In the genomic region with DNA sequence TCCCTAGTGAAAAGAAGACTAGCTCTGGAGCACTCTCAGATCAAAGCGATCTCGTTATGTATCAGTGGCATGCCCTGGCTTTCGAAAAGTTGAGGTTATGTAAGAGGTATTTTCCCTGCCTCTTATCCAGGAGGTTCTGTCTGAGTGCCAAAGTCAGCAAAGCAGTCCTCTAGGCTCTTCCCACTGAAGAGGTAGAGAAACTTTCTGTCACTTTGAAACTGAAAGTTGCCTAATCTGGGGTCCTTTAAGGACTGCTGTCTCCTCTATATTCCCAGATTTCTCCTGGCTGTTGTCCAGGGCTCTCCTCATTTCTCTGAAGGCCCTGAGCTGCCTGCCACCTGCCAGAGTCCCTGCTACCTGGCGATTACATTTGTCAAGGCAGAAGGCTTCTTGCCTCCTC, we compare ENCODE assay signal across 11 cellular contexts.
DNase-seq lines count a peak whose midpoint lies in the region; ATAC-seq, FAIRE-seq and TF ChIP-seq lines count a peak whose summit lies in the region.
"Had no signal": no experiment of that assay in that cellular context is flagged by ENCODE, and none has a peak within 500 bp of the region (broad histone marks: within the 10 kb centered on the region; RNA-seq: fewer than 3 reads in every experiment).

No MANE protein-coding gene starts in this region.

- H3K27me3 Mint-ChIP-seq in activated T-cell treated with anti-CD3 and anti-CD28 coated beads, Interleukin-2, amount 50 U/mL, for 4 hours (ENCODE audit: low read depth), result no peaks in the 10 kb centered on the region
- H3K27me3 Mint-ChIP-seq: central memory CD8-positive, alpha-beta T cell had no signal

- H3K4me1 ChIP-seq in lower lobe of right lung, result peaks cover 52% of the 10 kb centered on the region

- peak; percentile 46 for DNase-seq in A172 (ENCODE audit: low spot score)
- peak; percentile 68 for DNase-seq in M059J (ENCODE audit: low read depth)
- peak; percentile 54 for DNase-seq in bronchial epithelial cell (ENCODE audit: low read depth)
- DNase-seq in lower lobe of right lung, result no peak
- no peak for DNase-seq in activated T-cell treated with anti-CD3 and anti-CD28 coated beads, Interleukin-2, amount 50 U/mL, for 4 hours
- DNase-seq in germinal center (ENCODE audit: low spot score), result no peak
- DNase-seq: activated B cell treated with CpG ODN at 0.5 μM for 24 hours, NCI-H146 had no signal

- no peaks in the 10 kb centered on the region for H3K9me3 ChIP-seq in lower lobe of right lung

- H3K36me3 ChIP-seq in bronchial epithelial cell (ENCODE audit: control insufficient read depth, insufficient read depth, low read length) (no peaks in the 10 kb centered on the region), lower lobe of right lung (no peaks in the 10 kb centered on the region)

- H3K4me3 Mint-ChIP-seq in activated T-cell treated with anti-CD3 and anti-CD28 coated beads, Interleukin-2, amount 50 U/mL, for 4 hours, result no peak overlapping the region
- H3K4me3 Mint-ChIP-seq: activated B cell treated with CpG ODN at 0.5 μM for 24 hours; central memory CD8-positive, alpha-beta T cell had no signal

- H3K4me3 ChIP-seq in bronchial epithelial cell (ENCODE audit: low read depth, low read length) (no peak overlapping the region), lower lobe of right lung (no peak overlapping the region)

- H3K36me3 Mint-ChIP-seq in activated T-cell treated with anti-CD3 and anti-CD28 coated beads, Interleukin-2, amount 50 U/mL, for 4 hours (ENCODE audit: insufficient read depth), result no peaks in the 10 kb centered on the region

- ATAC-seq in lower lobe of right lung (peak; percentile 54 to 82), HG02623 (IDR thresholded peaks at IDR 0.05; ENCODE audit: unreplicated experiment) (no peak), GM18858 (IDR thresholded peaks at IDR 0.05; ENCODE audit: unreplicated experiment) (no peak)
- ATAC-seq in activated T-cell treated with anti-CD3 and anti-CD28 coated beads, Interleukin-2, amount 50 U/mL, for 4 hours, result no peak

- H3K27me3 ChIP-seq in bronchial epithelial cell (ENCODE audit: control insufficient read depth, insufficient read depth, low read length) (no peaks in the 10 kb centered on the region), lower lobe of right lung (ENCODE audit: low read depth) (no peaks in the 10 kb centered on the region)

- TF ChIP-seq CTCF in bronchial epithelial cell (IDR thresholded peaks at IDR 0.05; ENCODE audit: insufficient read depth, low read length, severe bottlenecking) (no peak), lower lobe of right lung (IDR thresholded peaks at IDR 0.05) (no peak)

- intact Hi-C loops in lower lobe of right lung (cut with DNase I), result no loop called here

- H3K9me3 Mint-ChIP-seq in activated T-cell treated with anti-CD3 and anti-CD28 coated beads, Interleukin-2, amount 50 U/mL, for 4 hours, result no peaks in the 10 kb centered on the region
- H3K9me3 Mint-ChIP-seq: activated B cell treated with CpG ODN at 0.5 μM for 24 hours; central memory CD8-positive, alpha-beta T cell had no signal

- peaks cover 7% of the 10 kb centered on the region for H3K4me1 Mint-ChIP-seq in activated T-cell treated with anti-CD3 and anti-CD28 coated beads, Interleukin-2, amount 50 U/mL, for 4 hours (ENCODE audit: low read depth)

- peak overlapping the region; percentile 78 for H3K27ac ChIP-seq in lower lobe of right lung

- FAIRE-seq in bronchial epithelial cell (lab: Jason Lieb, UNC), result no peak

Comparison
In these comparisons a context has a peak if more than half of its experiments do, and no peak if none do; other contexts are left out.
1. DNase-seq: peak in A172 (single experiment), M059J (single experiment) and bronchial epithelial cell (single experiment); none in lower lobe of right lung (single experiment), activated T-cell treated with anti-CD3 and anti-CD28 coated beads, Interleukin-2, amount 50 U/mL, for 4 hours (single experiment) and germinal center (single experiment).
2. ATAC-seq: peak in lower lobe of right lung (2 of 2); none in activated T-cell treated with anti-CD3 and anti-CD28 coated beads, Interleukin-2, amount 50 U/mL, for 4 hours (0 of 2), HG02623 (single experiment) and GM18858 (single experiment).